13 cellular contexts compared by ENCODE assay signal in genomic region chr6:137911675-137912158, GRCh38. TPM values are rescaled to one million over a fixed set of nuclear protein-coding genes. Genes with fewer than 3 reads are reported as not detected.
DNase-seq lines count a peak whose midpoint lies in the region; ATAC-seq and TF ChIP-seq lines count a peak whose summit lies in the region.
"Had no signal": no experiment of that assay in that cellular context is flagged by ENCODE, and none has a peak within 500 bp of the region (broad histone marks: within the 10 kb centered on the region; RNA-seq: fewer than 3 reads in every experiment).

No MANE protein-coding gene starts in this region.

- TF ChIP-seq EP300 in suprapubic skin (IDR thresholded peaks at IDR 0.05), result no peak

- H4K91ac ChIP-seq in mesenchymal stem cell (ENCODE audit: low read length), result peak overlapping the region; percentile 21

- H3K9me3 ChIP-seq in mesenchymal stem cell (ENCODE audit: control insufficient read depth, low read length), result peaks cover 9% of the 10 kb centered on the region
- no peaks in the 10 kb centered on the region for H3K9me3 ChIP-seq in suprapubic skin

- H3K79me1 ChIP-seq in mesenchymal stem cell (replicated peaks; ENCODE audit: low read length, poor library complexity, severe bottlenecking), result no peaks in the 10 kb centered on the region

- no peak overlapping the region for H2BK15ac ChIP-seq in mesenchymal stem cell (ENCODE audit: low read depth, poor library complexity, severe bottlenecking)

- no peak overlapping the region for H4K8ac ChIP-seq in mesenchymal stem cell (ENCODE audit: low read length)

- H2AFZ ChIP-seq in mesenchymal stem cell (ENCODE audit: low read depth, low read length), result no peak overlapping the region

- H3K4me3 ChIP-seq in mesenchymal stem cell (ENCODE audit: insufficient read depth in 1 of 2, low read depth in 1 of 2, low read length in 2 of 2) (no peak overlapping the region), suprapubic skin (no peak overlapping the region)
- H3K4me3 ChIP-seq: heart right ventricle, skin epidermis had no signal

- H3K23ac ChIP-seq in mesenchymal stem cell (ENCODE audit: low read length in 2 of 2), result no peak overlapping the region

- H3K27me3 ChIP-seq in mesenchymal stem cell (ENCODE audit: control insufficient read depth in 1 of 2, insufficient read depth in 1 of 2, low read length in 2 of 2) (no peaks in the 10 kb centered on the region), suprapubic skin (no peaks in the 10 kb centered on the region)

- 87% methylated on average over 8 of the region's 10 CpGs for WGBS in mesenchymal stem cell
- WGBS in suprapubic skin, result 51% methylated on average over 10 of the region's 10 CpGs

- H3K4me2 ChIP-seq in mesenchymal stem cell (ENCODE audit: low read length, poor library complexity, severe bottlenecking), result no peak overlapping the region

- H3K18ac ChIP-seq in mesenchymal stem cell (ENCODE audit: low read depth in 1 of 2, low read length in 2 of 2), result no peak overlapping the region

- no peak overlapping the region for H3K9ac ChIP-seq in mesenchymal stem cell (ENCODE audit: low read length)

- no peak overlapping the region for H2BK120ac ChIP-seq in mesenchymal stem cell (ENCODE audit: low read depth, low read length)

- no peak for DNase-seq in mesenchymal stem cell
- DNase-seq in DMS53 treated with DMSO at 0.1 percent for 48 hours (lab: John Stamatoyannopoulos, UW; ENCODE audit: unreplicated experiment), result no peak
- DNase-seq in DMS114 treated with DMSO at 0.1 percent for 48 hours (lab: John Stamatoyannopoulos, UW; ENCODE audit: unreplicated experiment), result no peak
- DNase-seq in suprapubic skin (ENCODE audit: low spot score in 2 of 2), result no peak
- DNase-seq in NCI-H1048 (lab: John Stamatoyannopoulos, UW), result no peak
- DNase-seq: heart right ventricle, NCI-H446, SHP77 had no signal

- no peak overlapping the region for H3K27ac ChIP-seq in mesenchymal stem cell (ENCODE audit: low read length, poor library complexity, severe bottlenecking)
- H3K27ac ChIP-seq in suprapubic skin, result no peak overlapping the region

- TF ChIP-seq CTCF in suprapubic skin (IDR thresholded peaks at IDR 0.05), result no peak

- peak; percentile 39 for ATAC-seq in GM18502 (IDR thresholded peaks at IDR 0.05; ENCODE audit: poor library complexity, unreplicated experiment)
- ATAC-seq in GM21423 (IDR thresholded peaks at IDR 0.05; ENCODE audit: unreplicated experiment), result peak; percentile 58
- peak; percentile 54 for ATAC-seq in HG03354 (IDR thresholded peaks at IDR 0.05; ENCODE audit: poor library complexity, severe bottlenecking, unreplicated experiment)
- ATAC-seq: activated naive CD4-positive, alpha-beta T cell treated with anti-CD3 and anti-CD28 coated beads, Interleukin-2, amount 50 U/mL, for 72 hours; heart right ventricle had no signal

- H3K4ac ChIP-seq in mesenchymal stem cell (ENCODE audit: low read depth in 1 of 2, low read length in 2 of 2), result no peak overlapping the region

- TF ChIP-seq POLR2A in suprapubic skin (IDR thresholded peaks at IDR 0.05), result no peak

- no peaks in the 10 kb centered on the region for H3K4me1 ChIP-seq in mesenchymal stem cell (ENCODE audit: control insufficient read depth, insufficient read depth, low read depth, low read length)
- H3K4me1 ChIP-seq in suprapubic skin, result peaks cover 2% of the 10 kb centered on the region

- H2BK5ac ChIP-seq in mesenchymal stem cell (ENCODE audit: low read depth, low read length, poor library complexity, severe bottlenecking), result no peak overlapping the region

- no peak overlapping the region for H2AK5ac ChIP-seq in mesenchymal stem cell (ENCODE audit: low read length, severe bottlenecking)

- no peak overlapping the region for H3K14ac ChIP-seq in mesenchymal stem cell (ENCODE audit: low read length in 2 of 2)

- H3K36me3 ChIP-seq in mesenchymal stem cell (ENCODE audit: control insufficient read depth in 1 of 2, insufficient read depth in 2 of 2, low read depth in 1 of 2, low read length in 2 of 2) (no peaks in the 10 kb centered on the region), suprapubic skin (no peaks in the 10 kb centered on the region)
- H3K36me3 ChIP-seq: heart right ventricle had no signal

- H2BK12ac ChIP-seq in mesenchymal stem cell (ENCODE audit: low read length in 2 of 2), result no peak overlapping the region

RNA-seq across cellular contexts. Expression of gene TNFAIP3, which starts 44.7 kb away (rescaled TPM):
- polyA plus RNA-seq in mesenchymal stem cell (2013, experiment 1 of 2), result 8.2 TPM
- 7.2 TPM for polyA plus RNA-seq in mesenchymal stem cell (2013, experiment 2 of 2)
- total RNA-seq in suprapubic skin, result 100 to 1,000 TPM in 3 of 4 donors, 10 to 100 TPM in 1; 64.1 to 146 (median 111) TPM
